Comparison of ENCODE assay signal across 24 cellular contexts in genomic region chr5:146632620-146633019, GRCh38.
"Had no signal": no experiment of that assay in that cellular context is flagged by ENCODE, and none has a peak within 500 bp of the region (broad histone marks: within the 10 kb centered on the region; RNA-seq: fewer than 3 reads in every experiment).

No MANE protein-coding gene starts in this region.

- H3K4me3 Mint-ChIP-seq: dendritic cell treated with granulocyte-macrophage colony-stimulating factor and Interleukin-4, amounts not matched to agents 40 ng/mL and 50 ng/mL, for 4 days; memory B cell; mesothelial cell of epicardium; natural killer cell; stimulated activated naive B cell treated with anti-CD40 and anti-IgM and Interleukin-4, amounts not matched to agents 10 μg/mL and 1 μg/mL and 100 μg/mL, for 72 hours; stimulated activated naive CD8-positive, alpha-beta T cell treated with anti-CD3 and anti-CD28 coated beads, Interleukin-15, amount 100 ng/mL, for 72 hours had no signal

- H3K27me3 Mint-ChIP-seq: dendritic cell treated with granulocyte-macrophage colony-stimulating factor and Interleukin-4, amounts not matched to agents 40 ng/mL and 50 ng/mL, for 4 days; stimulated activated naive CD8-positive, alpha-beta T cell treated with anti-CD3 and anti-CD28 coated beads, Interleukin-15, amount 100 ng/mL, for 72 hours had no signal

- H3K36me3 ChIP-seq: left ventricle myocardium inferior, lower lobe of right lung, neutrophil, spleen, upper lobe of right lung, vagina had no signal

- H3K4me1 ChIP-seq: foreskin keratinocyte, left ventricle myocardium inferior, lower lobe of right lung, psoas muscle, spleen, testis, tibial nerve, upper lobe of right lung, vagina had no signal

- H3K4me1 Mint-ChIP-seq: memory B cell; mesothelial cell of epicardium; stimulated activated naive B cell treated with anti-CD40 and anti-IgM and Interleukin-4, amounts not matched to agents 10 μg/mL and 1 μg/mL and 100 μg/mL, for 72 hours; stimulated activated naive CD8-positive, alpha-beta T cell treated with anti-CD3 and anti-CD28 coated beads, Interleukin-15, amount 100 ng/mL, for 72 hours had no signal

- H3K27me3 ChIP-seq: foreskin keratinocyte, hepatocyte, neutrophil, spleen, testis, tibial nerve, upper lobe of right lung, vagina had no signal

- H3K79me2 ChIP-seq: hepatocyte had no signal

- H3K27ac ChIP-seq: foreskin keratinocyte, hepatocyte, left ventricle myocardium inferior, lower lobe of right lung, neutrophil, psoas muscle, spleen, testis, tibial nerve, upper lobe of right lung, vagina had no signal

- H3K27ac Mint-ChIP-seq: dendritic cell treated with granulocyte-macrophage colony-stimulating factor and Interleukin-4, amounts not matched to agents 40 ng/mL and 50 ng/mL, for 4 days; memory B cell; mesothelial cell of epicardium; natural killer cell; stimulated activated naive B cell treated with anti-CD40 and anti-IgM and Interleukin-4, amounts not matched to agents 10 μg/mL and 1 μg/mL and 100 μg/mL, for 72 hours; stimulated activated naive CD8-positive, alpha-beta T cell treated with anti-CD3 and anti-CD28 coated beads, Interleukin-15, amount 100 ng/mL, for 72 hours had no signal

- H3K9me3 ChIP-seq: lower lobe of right lung, neutrophil, psoas muscle, spleen, testis, tibial nerve, upper lobe of right lung, vagina had no signal

- H3K9me3 Mint-ChIP-seq: dendritic cell treated with granulocyte-macrophage colony-stimulating factor and Interleukin-4, amounts not matched to agents 40 ng/mL and 50 ng/mL, for 4 days; memory B cell; natural killer cell; stimulated activated naive CD8-positive, alpha-beta T cell treated with anti-CD3 and anti-CD28 coated beads, Interleukin-15, amount 100 ng/mL, for 72 hours had no signal

- H3K36me3 Mint-ChIP-seq: memory B cell; stimulated activated naive B cell treated with anti-CD40 and anti-IgM and Interleukin-4, amounts not matched to agents 10 μg/mL and 1 μg/mL and 100 μg/mL, for 72 hours had no signal

- H3K4me3 ChIP-seq: hepatocyte, left ventricle myocardium inferior, lower lobe of right lung, psoas muscle, spleen, testis, tibial nerve, upper lobe of right lung, vagina had no signal

- H3K4me2 ChIP-seq: hepatocyte had no signal

- H2AFZ ChIP-seq: hepatocyte had no signal

- DNase-seq: erythroblast; foreskin keratinocyte; head of caudate nucleus; kidney; left cardiac atrium; left ventricle myocardium inferior; lower lobe of right lung; natural killer cell; psoas muscle; spleen; stimulated activated CD4-positive, alpha-beta T cell treated with anti-CD3 and anti-CD28 coated beads, Interleukin-15, amount 100 ng/mL, for 24 hours; stimulated activated CD4-positive, alpha-beta T cell treated with anti-CD3 and anti-CD28 coated beads, Interleukin-1b, Interleukin-23, amount 100 ng/mL, for 48 hours; stimulated activated CD4-positive, alpha-beta T cell treated with anti-CD3 and anti-CD28 coated beads, Interleukin-4, amount 100 ng/mL, for 24 hours; stimulated activated naive B cell treated with anti-CD40 and anti-IgM and Interleukin-4, amounts not matched to agents 10 μg/mL and 1 μg/mL and 100 μg/mL, for 72 hours; stimulated activated naive CD8-positive, alpha-beta T cell treated with anti-CD3 and anti-CD28 coated beads, Interleukin-15, amount 100 ng/mL, for 72 hours; testis; upper lobe of right lung had no signal
